2 cellular contexts compared by ENCODE assay signal in genomic region chr4:70682142-70682541, GRCh38.
TF ChIP-seq lines count a peak whose summit lies in the region.

No MANE protein-coding gene starts in this region.

TF ChIP-seq in HEK293, 187 proteins besides CTCF, POLR2A, EP300 and RAD21:
- TF ChIP-seq ZNF280D (tag by site-specific recombination; IDR thresholded peaks at IDR 0.05) (peak; percentile 35; the same call in 1 of the 2 replicates), ZNF580 (tag by site-specific recombination; IDR thresholded peaks at IDR 0.05) (peak; percentile 58), ZNF146 (tag by site-specific recombination; IDR thresholded peaks at IDR 0.05) (peak; percentile 98)
TF ChIP-seq in HEK293: peak in this region for 3; not testable (repeated sequence) for 184.

TF ChIP-seq in K562, 482 proteins besides CTCF, POLR2A, EP300 and RAD21:
- TF ChIP-seq KDM1A (IDR thresholded peaks at IDR 0.05): peak; percentile 14 to 58; a peak in 2 of 4 replicates
- TF ChIP-seq RBM25 (IDR thresholded peaks at IDR 0.05; ENCODE audit: low read depth, low read length, severe bottlenecking): peak; percentile 20
- TF ChIP-seq ZNF146 (CRISPR knock-in tag; IDR thresholded peaks at IDR 0.05; ENCODE audit: unreplicated experiment): peak; percentile 96
- peak; percentile 70 for TF ChIP-seq BCOR (IDR thresholded peaks at IDR 0.05)
